ENCODE assay signal across 8 cellular contexts in genomic region chr13:80399340-80400163, GRCh38. TPM values are rescaled to one million over a fixed set of nuclear protein-coding genes. Genes with fewer than 3 reads are reported as not detected.
DNase-seq lines count a peak whose midpoint lies in the region; TF ChIP-seq lines count a peak whose summit lies in the region.

No MANE protein-coding gene starts in this region.

- TF ChIP-seq POLR2A in prostate gland (IDR thresholded peaks at IDR 0.05): no peak

- peak; percentile 4 for DNase-seq in stimulated activated CD4-positive, alpha-beta T cell treated with anti-CD3 and anti-CD28 coated beads, Interleukin-15, amount 100 ng/mL, for 24 hours
- DNase-seq in stimulated activated CD4-positive, alpha-beta T cell treated with anti-CD3 and anti-CD28 coated beads, Interleukin-1b, Interleukin-23, amount 100 ng/mL, for 48 hours: no peak
- peak; percentile 11 for DNase-seq in M059J (ENCODE audit: low read depth)
- peak; percentile 5 for DNase-seq in central memory CD4-positive, alpha-beta T cell
- no peak for DNase-seq in stimulated activated CD4-positive, alpha-beta T cell treated with anti-CD3 and anti-CD28 coated beads, Interleukin-4, amount 100 ng/mL, for 4 hours
- DNase-seq in prostate gland (ENCODE audit: low spot score): no peak
- DNase-seq in activated T-cell treated with anti-CD3 and anti-CD28 coated beads, Interleukin-2, amount 50 U/mL, for 48 hours: no peak
- no peak for DNase-seq in cerebellar cortex (ENCODE audit: low spot score)

- no peaks in the 10 kb centered on the region for H3K4me1 ChIP-seq in prostate gland (replicated peaks)

- 66% methylated on average over 13 of the region's 13 CpGs for WGBS in prostate gland

- H3K27me3 ChIP-seq in prostate gland (replicated peaks; ENCODE audit: insufficient read depth): no peaks in the 10 kb centered on the region

- H3K4me3 ChIP-seq in prostate gland: no peak overlapping the region

- no peaks in the 10 kb centered on the region for H3K36me3 ChIP-seq in prostate gland

- intact Hi-C loops in prostate gland (cut with DNase I): no loop called here

- H3K9me3 ChIP-seq in prostate gland: no peaks in the 10 kb centered on the region

- H3K27ac ChIP-seq in prostate gland: no peak overlapping the region

- TF ChIP-seq CTCF in prostate gland (IDR thresholded peaks at IDR 0.05): no peak

RNA-seq across cellular contexts. Expression of gene SPRY2, which starts 58.6 kb away (rescaled TPM):
- total RNA-seq in M059J (2014; rRNA removed; shearing (Covaris generic)): 5.0 and 8.2 TPM in 2 replicates
- total RNA-seq in prostate gland: 10 to 100 TPM; 21.5 to 31.3 TPM

Comparison
In these comparisons a context has a peak if more than half of its experiments do, and no peak if none do; other contexts are left out.
1. DNase-seq: peak in stimulated activated CD4-positive, alpha-beta T cell treated with anti-CD3 and anti-CD28 coated beads, Interleukin-15, amount 100 ng/mL, for 24 hours (single experiment), M059J (single experiment) and central memory CD4-positive, alpha-beta T cell (single experiment); none in stimulated activated CD4-positive, alpha-beta T cell treated with anti-CD3 and anti-CD28 coated beads, Interleukin-1b, Interleukin-23, amount 100 ng/mL, for 48 hours (single experiment), stimulated activated CD4-positive, alpha-beta T cell treated with anti-CD3 and anti-CD28 coated beads, Interleukin-4, amount 100 ng/mL, for 4 hours (0 of 2), prostate gland (single experiment), activated T-cell treated with anti-CD3 and anti-CD28 coated beads, Interleukin-2, amount 50 U/mL, for 48 hours (0 of 2) and cerebellar cortex (single experiment).